Comparison of ENCODE assay signal across 1 cellular context in genomic region chr2:239750929-239751718, GRCh38.
TF ChIP-seq lines count a peak whose summit lies in the region.

No MANE protein-coding gene starts in this region.

TF ChIP-seq in H1, 55 proteins besides CTCF, POLR2A, EP300 and RAD21 (continued from another document):
- TF ChIP-seq BCL11A (IDR thresholded peaks at IDR 0.05; ENCODE audit: low read depth in 2 of 2, low read length in 2 of 2) = no peak
- no peak for TF ChIP-seq SIN3A (conservative IDR thresholded peaks at IDR 0.05 in 1 of 2, IDR thresholded peaks at IDR 0.05 in 1 of 2; ENCODE audit: low read depth in 1 of 2, low read length in 2 of 2)
- no peak for TF ChIP-seq CHD2 (IDR thresholded peaks at IDR 0.05; ENCODE audit: low read length)
- no peak for TF ChIP-seq JUND (IDR thresholded peaks at IDR 0.05; ENCODE audit: low read length)
- TF ChIP-seq, protein P1, sequence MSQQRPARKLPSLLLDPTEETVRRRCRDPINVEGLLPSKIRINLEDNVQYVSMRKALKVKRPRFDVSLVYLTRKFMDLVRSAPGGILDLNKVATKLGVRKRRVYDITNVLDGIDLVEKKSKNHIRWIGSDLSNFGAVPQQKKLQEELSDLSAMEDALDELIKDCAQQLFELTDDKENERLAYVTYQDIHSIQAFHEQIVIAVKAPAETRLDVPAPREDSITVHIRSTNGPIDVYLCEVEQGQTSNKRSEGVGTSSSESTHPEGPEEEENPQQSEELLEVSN (IDR thresholded peaks at IDR 0.05) = no peak
